19 cellular contexts compared by ENCODE assay signal in genomic region chr4:28621541-28621940, GRCh38.
DNase-seq lines count a peak whose midpoint lies in the region; ATAC-seq and TF ChIP-seq lines count a peak whose summit lies in the region.
"Had no signal": no experiment of that assay in that cellular context is flagged by ENCODE, and none has a peak within 500 bp of the region (broad histone marks: within the 10 kb centered on the region; RNA-seq: fewer than 3 reads in every experiment).

No MANE protein-coding gene starts in this region.

- CTCF ChIA-PET in mammary epithelial cell (lab: Charles Lee; ENCODE audit: low non-redundant PET), result no interaction called here

- no peaks in the 10 kb centered on the region for H4K20me1 ChIP-seq in mammary epithelial cell (ENCODE audit: insufficient read depth, low read length)
- no peaks in the 10 kb centered on the region for H4K20me1 ChIP-seq in fibroblast of lung (ENCODE audit: control insufficient read depth, extremely low read depth, insufficient read depth, low read length)

- DNase-seq in mammary epithelial cell, result peak; percentile 21
- no peak for DNase-seq in breast epithelium (ENCODE audit: low spot score in 2 of 2)
- peak; percentile 1 for DNase-seq in LHCN-M2 (ENCODE audit: low read depth)
- peak; percentile 10 to 41 for DNase-seq in fibroblast of lung (ENCODE audit: low read depth in 2 of 2)
- no peak for DNase-seq in HK-2 (ENCODE audit: unreplicated experiment)
- no peak for DNase-seq in NCI-H446 treated with DMSO at 0.1 percent for 48 hours (lab: John Stamatoyannopoulos, UW)
- no peak for DNase-seq in NK-92 treated with Interleukin-12 subunit alpha and Interleukin-12 subunit beta, amount 100 ng/mL, for 24 hours (lab: John Stamatoyannopoulos, UW)
- DNase-seq: ACHN, NCI-H1694, NCI-H2081, NCI-H2171, NCI-H345, NCI-H524 treated with DMSO at 0.1 percent for 48 hours, NCI-H82 had no signal

- H2AFZ ChIP-seq in mammary epithelial cell (ENCODE audit: low read depth, low read length) (no peak overlapping the region), fibroblast of lung (ENCODE audit: low read length) (no peak overlapping the region)

- no TSS peak for BruUV-seq in mammary epithelial cell (replicated peaks; lab: Mats Ljungman, UMichigan)

- intact Hi-C loops in mammary epithelial cell (cut with micrococcal nuclease) (no loop called here), breast epithelium (cut with DNase I; ENCODE audit: low total_unique reads) (loop anchor here (5.0 kb wide), 1 partner anchor 1176 kb away; no protein-coding TSS in a partner anchor)

- H3K4me3 ChIP-seq in mammary epithelial cell (replicated peaks in 1 of 3; ENCODE audit: insufficient read depth in 1 of 3, low read depth in 2 of 3, low read length in 3 of 3) (no peak overlapping the region), breast epithelium (no peak overlapping the region), fibroblast of lung (replicated peaks in 1 of 4; ENCODE audit: control extremely low read depth in 1 of 4, insufficient read depth in 1 of 4, low read depth in 3 of 4, low read length in 4 of 4) (no peak overlapping the region)
- H3K4me3 ChIP-seq: SJSA1 had no signal

- H3K36me3 ChIP-seq in mammary epithelial cell (ENCODE audit: insufficient read depth, low read length) (no peaks in the 10 kb centered on the region), breast epithelium (no peaks in the 10 kb centered on the region), fibroblast of lung (ENCODE audit: control insufficient read depth, insufficient read depth, low read length) (no peaks in the 10 kb centered on the region)
- H3K36me3 ChIP-seq: SJSA1 had no signal

- H3K79me2 ChIP-seq in mammary epithelial cell (ENCODE audit: insufficient read depth, low read length), result no peaks in the 10 kb centered on the region
- no peaks in the 10 kb centered on the region for H3K79me2 ChIP-seq in fibroblast of lung (ENCODE audit: control insufficient read depth, insufficient read depth, low read length)

- TF ChIP-seq POLR2A in breast epithelium (IDR thresholded peaks at IDR 0.05), result no peak

- no peaks in the 10 kb centered on the region for H3K27me3 ChIP-seq in mammary epithelial cell (ENCODE audit: insufficient read depth, low read length)
- H3K27me3 ChIP-seq in breast epithelium, result no peaks in the 10 kb centered on the region
- no peaks in the 10 kb centered on the region for H3K27me3 ChIP-seq in fibroblast of lung (ENCODE audit: control insufficient read depth, insufficient read depth, low read length)
- H3K27me3 ChIP-seq: SJSA1 had no signal

- H3K4me2 ChIP-seq in mammary epithelial cell (ENCODE audit: insufficient read depth, low read depth, low read length) (no peak overlapping the region), fibroblast of lung (ENCODE audit: extremely low read depth, insufficient read depth, low read length) (no peak overlapping the region)
- H3K4me2 ChIP-seq: KMS-11 had no signal

- no peak overlapping the region for H3K9ac ChIP-seq in mammary epithelial cell (ENCODE audit: insufficient read depth, low read length)
- no peak overlapping the region for H3K9ac ChIP-seq in fibroblast of lung (ENCODE audit: insufficient read depth, low read length)
- H3K9ac ChIP-seq: KMS-11 had no signal

- TF ChIP-seq CTCF in mammary epithelial cell (conservative IDR thresholded peaks at IDR 0.05 in 1 of 2, IDR thresholded peaks at IDR 0.05 in 1 of 2; ENCODE audit: extremely low read depth in 1 of 2, insufficient read depth in 1 of 2, low read depth in 1 of 2, low read length in 2 of 2) (no peak), breast epithelium (IDR thresholded peaks at IDR 0.05) (no peak), fibroblast of lung (conservative IDR thresholded peaks at IDR 0.05 in 1 of 2, IDR thresholded peaks at IDR 0.05 in 1 of 2; ENCODE audit: low read depth in 1 of 2, low read length in 2 of 2) (no peak)

- in situ Hi-C loops in mammary epithelial cell (cut with MboI; ENCODE audit: low sequenced_read_pairs in 2 of 2), result no loop called here

- H3K9me3 ChIP-seq in mammary epithelial cell (replicated peaks; ENCODE audit: insufficient read depth, low read length) (no peaks in the 10 kb centered on the region), breast epithelium (peaks cover 0 to 2% of the 10 kb centered on the region in 2 donors), fibroblast of lung (ENCODE audit: control insufficient read depth, insufficient read depth, low read depth, low read length) (no peaks in the 10 kb centered on the region)
- H3K9me3 ChIP-seq: SJSA1 had no signal

- ATAC-seq in GM21737 (IDR thresholded peaks at IDR 0.05; ENCODE audit: unreplicated experiment), result no peak
- ATAC-seq: Right ventricle myocardium inferior had no signal

- dilution Hi-C loops in mammary epithelial cell (cut with HindIII; ENCODE audit: low sequenced_read_pairs), result no loop called here

- 65% methylated on average over 4 of the region's 4 CpGs for WGBS in mammary epithelial cell (ENCODE audit: low coverage, missing lambda C conversion rate)

- H3K4me1 ChIP-seq in mammary epithelial cell (ENCODE audit: insufficient read depth, low read length), result no peaks in the 10 kb centered on the region
- no peaks in the 10 kb centered on the region for H3K4me1 ChIP-seq in breast epithelium
- no peaks in the 10 kb centered on the region for H3K4me1 ChIP-seq in fibroblast of lung (ENCODE audit: control insufficient read depth, extremely low read depth, insufficient read depth, low read length)
- H3K4me1 ChIP-seq: SJSA1 had no signal

- no peak overlapping the region for H3K27ac ChIP-seq in mammary epithelial cell (ENCODE audit: insufficient read depth, low read depth, low read length)
- H3K27ac ChIP-seq in breast epithelium, result no peak overlapping the region
- no peak overlapping the region for H3K27ac ChIP-seq in fibroblast of lung (ENCODE audit: insufficient read depth, low read length)
- H3K27ac ChIP-seq: 22Rv1, KMS-11, SJSA1 had no signal

Comparison
In these comparisons a context has a peak if more than half of its experiments do, and no peak if none do; other contexts are left out.
1. DNase-seq: peak in mammary epithelial cell (single experiment), LHCN-M2 (single experiment) and fibroblast of lung (2 of 2); none in breast epithelium (0 of 2), HK-2 (single experiment), NCI-H446 treated with DMSO at 0.1 percent for 48 hours (single experiment) and NK-92 treated with Interleukin-12 subunit alpha and Interleukin-12 subunit beta, amount 100 ng/mL, for 24 hours (single experiment).